10 cellular contexts compared by ENCODE assay signal in the genomic region with DNA sequence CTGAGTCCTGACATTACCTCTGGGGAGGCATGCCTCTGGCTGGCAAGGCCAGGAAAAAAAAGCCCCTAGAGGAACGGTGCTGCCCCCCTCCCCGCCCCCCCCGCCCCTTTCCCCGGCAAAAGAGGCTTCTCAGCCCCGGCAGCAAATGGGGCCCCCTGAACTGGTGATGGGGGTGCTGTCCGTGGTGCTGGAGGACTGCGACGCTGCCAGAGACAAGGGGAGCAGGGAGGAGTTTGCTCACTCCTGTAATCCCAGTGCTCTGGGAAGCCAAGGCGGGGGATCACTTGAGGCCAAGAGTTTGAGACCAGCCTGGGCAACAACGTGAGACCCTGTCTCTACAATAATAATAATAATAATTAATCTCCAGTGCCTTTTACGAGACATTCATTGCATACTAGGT. TPM values are rescaled to one million over a fixed set of nuclear protein-coding genes. Genes with fewer than 3 reads are reported as not detected.
DNase-seq lines count a peak whose midpoint lies in the region; ATAC-seq and TF ChIP-seq lines count a peak whose summit lies in the region.
"Had no signal": no experiment of that assay in that cellular context is flagged by ENCODE, and none has a peak within 500 bp of the region (broad histone marks: within the 10 kb centered on the region; RNA-seq: fewer than 3 reads in every experiment).

No MANE protein-coding gene starts in this region.

- no peaks in the 10 kb centered on the region for H3K4me1 Mint-ChIP-seq in HFFc6 (ENCODE audit: low read depth)
- no peaks in the 10 kb centered on the region for H3K4me1 Mint-ChIP-seq in activated T-helper 17 cell treated with anti-CD3 and anti-CD28 coated beads, Interleukin-2, amount 50 U/mL, for 72 hours

- H3K27ac Mint-ChIP-seq in HFFc6: no peak overlapping the region
- H3K27ac Mint-ChIP-seq in activated T-helper 17 cell treated with anti-CD3 and anti-CD28 coated beads, Interleukin-2, amount 50 U/mL, for 72 hours: no peak overlapping the region

- no peak overlapping the region for H3K4me2 ChIP-seq in SK-N-SH

- H3K9me3 ChIP-seq in SK-N-SH: no peaks in the 10 kb centered on the region
- H3K9me3 ChIP-seq: tibial nerve had no signal

- H2AFZ ChIP-seq in SK-N-SH (ENCODE audit: low read depth): no peak overlapping the region

- no peak for TF ChIP-seq EP300 in SK-N-SH (IDR thresholded peaks at IDR 0.05; ENCODE audit: borderline replicate concordance in 1 of 2, low read depth in 1 of 2, low read length in 1 of 2)

- ATAC-seq in activated T-helper 17 cell treated with anti-CD3 and anti-CD28 coated beads, Interleukin-2, amount 50 U/mL, for 72 hours (replicated peaks): no peak

- 0 out of 2 replicates have a peak, but pooled peaks cover 2% of the 10 kb centered on the region for H4K20me1 ChIP-seq in SK-N-SH (ENCODE audit: insufficient read depth)

- 39% methylated on average over 11 of the region's 11 CpGs for WGBS in SK-N-SH (ENCODE audit: low lambda C conversion rate)

- H3K9me3 Mint-ChIP-seq in HFFc6: no peaks in the 10 kb centered on the region
- no peaks in the 10 kb centered on the region for H3K9me3 Mint-ChIP-seq in activated T-helper 17 cell treated with anti-CD3 and anti-CD28 coated beads, Interleukin-2, amount 50 U/mL, for 72 hours

- no peaks in the 10 kb centered on the region for H3K79me2 ChIP-seq in SK-N-SH (ENCODE audit: insufficient read depth)

- H3K4me3 Mint-ChIP-seq in HFFc6: no peak overlapping the region
- H3K4me3 Mint-ChIP-seq in activated T-helper 17 cell treated with anti-CD3 and anti-CD28 coated beads, Interleukin-2, amount 50 U/mL, for 72 hours: no peak overlapping the region

- peaks cover 0 to 13% of the 10 kb centered on the region in 2 experiments; a peak in 1 of 4 replicates for H3K4me1 ChIP-seq in SK-N-SH (ENCODE audit: control insufficient read depth in 1 of 2, insufficient read depth in 2 of 2, low read depth in 1 of 2, low read length in 1 of 2)

- H3K27me3 ChIP-seq in SK-N-SH (ENCODE audit: insufficient read depth): peaks cover 7% of the 10 kb centered on the region; the same call in 1 of the 2 replicates

- no peak overlapping the region for H3K4me3 ChIP-seq in SK-N-SH (ENCODE audit: low read depth in 2 of 2, low read length in 1 of 2)
- H3K4me3 ChIP-seq: tibial nerve had no signal

- peak; percentile 9 for DNase-seq in activated T-cell treated with anti-CD3 and anti-CD28 coated beads for 1 hour (ENCODE audit: low read depth)
- no peak for DNase-seq in activated T-cell treated with anti-CD3 and anti-CD28 coated beads for 4 hours
- no peak for DNase-seq in SK-N-SH
- DNase-seq in ecto neural progenitor cell (ENCODE audit: low spot score): peak; percentile 82
- DNase-seq in stimulated activated CD4-positive, alpha-beta T cell treated with anti-CD3 and anti-CD28 coated beads, Interleukin-15, amount 100 ng/mL, for 24 hours: peak; percentile 38
- no peak for DNase-seq in NCI-H1930 (lab: John Stamatoyannopoulos, UW)
- no peak for DNase-seq in HFFc6
- DNase-seq: KG1 had no signal

- no peak for TF ChIP-seq RAD21 in SK-N-SH (IDR thresholded peaks at IDR 0.05; ENCODE audit: low read length)

- peaks cover 2% of the 10 kb centered on the region for H3K27me3 Mint-ChIP-seq in HFFc6 (ENCODE audit: insufficient read depth)
- peaks cover 42% of the 10 kb centered on the region for H3K27me3 Mint-ChIP-seq in activated T-helper 17 cell treated with anti-CD3 and anti-CD28 coated beads, Interleukin-2, amount 50 U/mL, for 72 hours

- no peaks in the 10 kb centered on the region for H3K9me2 ChIP-seq in SK-N-SH

- TF ChIP-seq CTCF in SK-N-SH (IDR thresholded peaks at IDR 0.05) (no peak), HFFc6 (IDR thresholded peaks at IDR 0.05) (no peak)

- POLR2A ChIA-PET in SK-N-SH (lab: Yijun Ruan, JAX): interaction anchor here (0.9 kb wide), 1 partner anchor 9 kb away, joined by 3 read pairs; no protein-coding TSS in a partner anchor

- no peaks in the 10 kb centered on the region for H3K36me3 Mint-ChIP-seq in HFFc6 (ENCODE audit: low read depth)
- no peaks in the 10 kb centered on the region for H3K36me3 Mint-ChIP-seq in activated T-helper 17 cell treated with anti-CD3 and anti-CD28 coated beads, Interleukin-2, amount 50 U/mL, for 72 hours (ENCODE audit: low read depth)

- H3F3A ChIP-seq in SK-N-SH (replicated peaks; ENCODE audit: insufficient read depth): no peaks in the 10 kb centered on the region

- CTCF ChIA-PET in SK-N-SH (lab: Yijun Ruan, JAX): interaction anchor here (5.7 to 17.5 kb wide), 3 partner anchors 22 to 48 kb away, joined by 27 to 139 read pairs (median 52); a partner anchor contains a TSS

- no peaks in the 10 kb centered on the region for H3K36me3 ChIP-seq in SK-N-SH (replicated peaks in 1 of 2; ENCODE audit: control insufficient read depth in 1 of 2, insufficient read depth in 2 of 2, low read length in 1 of 2)
- H3K36me3 ChIP-seq: tibial nerve had no signal

- H3K27ac ChIP-seq in SK-N-SH (ENCODE audit: low read depth in 2 of 2, low read length in 1 of 2): no peak overlapping the region
- H3K27ac ChIP-seq: tibial nerve had no signal

- H3K9ac ChIP-seq in SK-N-SH: no peak overlapping the region

TF ChIP-seq in SK-N-SH, 30 proteins besides CTCF, POLR2A, EP300 and RAD21:
- no peak for TF ChIP-seq SMC3 (IDR thresholded peaks at IDR 0.05; ENCODE audit: low read depth, low read length)
- TF ChIP-seq, protein P1, sequence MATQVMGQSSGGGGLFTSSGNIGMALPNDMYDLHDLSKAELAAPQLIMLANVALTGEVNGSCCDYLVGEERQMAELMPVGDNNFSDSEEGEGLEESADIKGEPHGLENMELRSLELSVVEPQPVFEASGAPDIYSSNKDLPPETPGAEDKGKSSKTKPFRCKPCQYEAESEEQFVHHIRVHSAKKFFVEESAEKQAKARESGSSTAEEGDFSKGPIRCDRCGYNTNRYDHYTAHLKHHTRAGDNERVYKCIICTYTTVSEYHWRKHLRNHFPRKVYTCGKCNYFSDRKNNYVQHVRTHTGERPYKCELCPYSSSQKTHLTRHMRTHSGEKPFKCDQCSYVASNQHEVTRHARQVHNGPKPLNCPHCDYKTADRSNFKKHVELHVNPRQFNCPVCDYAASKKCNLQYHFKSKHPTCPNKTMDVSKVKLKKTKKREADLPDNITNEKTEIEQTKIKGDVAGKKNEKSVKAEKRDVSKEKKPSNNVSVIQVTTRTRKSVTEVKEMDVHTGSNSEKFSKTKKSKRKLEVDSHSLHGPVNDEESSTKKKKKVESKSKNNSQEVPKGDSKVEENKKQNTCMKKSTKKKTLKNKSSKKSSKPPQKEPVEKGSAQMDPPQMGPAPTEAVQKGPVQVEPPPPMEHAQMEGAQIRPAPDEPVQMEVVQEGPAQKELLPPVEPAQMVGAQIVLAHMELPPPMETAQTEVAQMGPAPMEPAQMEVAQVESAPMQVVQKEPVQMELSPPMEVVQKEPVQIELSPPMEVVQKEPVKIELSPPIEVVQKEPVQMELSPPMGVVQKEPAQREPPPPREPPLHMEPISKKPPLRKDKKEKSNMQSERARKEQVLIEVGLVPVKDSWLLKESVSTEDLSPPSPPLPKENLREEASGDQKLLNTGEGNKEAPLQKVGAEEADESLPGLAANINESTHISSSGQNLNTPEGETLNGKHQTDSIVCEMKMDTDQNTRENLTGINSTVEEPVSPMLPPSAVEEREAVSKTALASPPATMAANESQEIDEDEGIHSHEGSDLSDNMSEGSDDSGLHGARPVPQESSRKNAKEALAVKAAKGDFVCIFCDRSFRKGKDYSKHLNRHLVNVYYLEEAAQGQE (IDR thresholded peaks at IDR 0.05; ENCODE audit: low read depth, low read length): peak; percentile 96

RNA-seq across cellular contexts. Expression of a gene that starts 23.7 kb away (rescaled TPM):
- polyA plus RNA-seq in SK-N-SH (2012; rRNA removed): 2.5 and 2.7 TPM in 2 replicates
- 1.4 and 3.7 TPM in 2 replicates for polyA plus RNA-seq in SK-N-SH (2012; cell fraction: cytosol; rRNA removed)
- 4.7 and 9.2 TPM in 2 replicates for polyA plus RNA-seq in SK-N-SH (2012; cell fraction: nucleus; rRNA removed)
- total RNA-seq in HFFc6 (2021; fragmentation: NEBNext Ultra II Directional; extraction: Animal tissue kit (Norgen Biotek cat#: 25700)): under 1 TPM in 5 of 6 experiments, not detected in 1; 0.09 to 0.23 (median 0.18) TPM
- under 1 TPM in 1 of 2 donors, not detected in 1; 0.26 TPM for total RNA-seq in activated T-helper 17 cell treated with anti-CD3 and anti-CD28 coated beads, Interleukin-2, amount 50 U/mL, for 72 hours

Comparison
In these comparisons a context has a peak if more than half of its experiments do, and no peak if none do; other contexts are left out.
1. DNase-seq: peak in activated T-cell treated with anti-CD3 and anti-CD28 coated beads for 1 hour (single experiment), ecto neural progenitor cell (single experiment) and stimulated activated CD4-positive, alpha-beta T cell treated with anti-CD3 and anti-CD28 coated beads, Interleukin-15, amount 100 ng/mL, for 24 hours (single experiment); none in activated T-cell treated with anti-CD3 and anti-CD28 coated beads for 4 hours (single experiment), SK-N-SH (single experiment), NCI-H1930 (0 of 2) and HFFc6 (single experiment).